9 cellular contexts compared by ENCODE assay signal in the genomic region with DNA sequence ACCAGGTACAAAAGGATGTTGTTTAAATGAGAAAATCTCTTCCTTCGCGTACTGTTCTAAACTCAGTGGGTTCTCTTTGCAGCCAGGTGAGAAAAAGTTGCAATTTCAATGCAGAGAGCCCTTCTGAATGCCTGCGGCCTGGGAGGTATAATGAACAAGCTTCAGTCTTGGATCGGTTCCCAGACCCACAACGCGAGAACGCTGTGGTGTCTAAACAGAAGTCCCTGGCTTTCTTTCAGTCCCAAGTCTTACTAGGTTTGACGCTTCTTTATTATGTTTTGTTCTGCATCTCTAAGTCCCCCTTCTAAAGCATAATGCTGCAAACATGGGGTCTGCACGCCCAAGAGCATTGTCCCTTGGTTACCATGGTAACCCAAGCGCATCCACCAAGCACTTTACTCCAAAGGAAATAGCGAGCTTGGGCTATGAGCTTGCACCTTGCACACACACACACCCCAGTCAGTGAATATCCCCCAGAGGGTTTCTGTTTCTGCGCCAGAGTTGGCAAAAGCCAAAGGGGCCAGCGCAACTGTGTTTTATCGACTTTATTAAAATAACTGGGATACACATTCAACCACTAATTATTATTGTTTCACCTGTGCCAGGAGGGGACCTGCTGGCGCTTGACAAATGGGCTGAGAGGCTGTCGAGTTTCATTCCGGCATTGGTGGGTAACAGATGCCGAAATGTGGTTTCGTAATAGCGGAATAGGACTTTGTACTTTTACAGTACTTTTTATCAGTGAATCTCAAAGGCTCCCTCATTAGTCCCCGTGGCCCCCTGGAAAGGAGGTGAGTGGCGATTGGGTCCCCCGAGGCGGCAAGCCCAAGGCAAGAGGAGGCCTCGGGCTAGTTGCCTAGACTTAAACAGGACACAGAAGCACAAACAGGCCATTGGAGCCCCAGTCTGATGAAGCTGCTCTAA.
DNase-seq lines count a peak whose midpoint lies in the region; ATAC-seq and TF ChIP-seq lines count a peak whose summit lies in the region.
"Had no signal": no experiment of that assay in that cellular context is flagged by ENCODE, and none has a peak within 500 bp of the region (broad histone marks: within the 10 kb centered on the region; RNA-seq: fewer than 3 reads in every experiment).

No MANE protein-coding gene starts in this region.

- peaks cover 3% of the 10 kb centered on the region for H3K27me3 ChIP-seq in lower lobe of right lung (ENCODE audit: low read depth)

- intact Hi-C loops in lower lobe of right lung (cut with DNase I) = no loop called here

- no peaks in the 10 kb centered on the region for H3K4me1 Mint-ChIP-seq in T-helper 2 cell treated with Interferon-gamma antibody and Interleukin-4, amounts not matched to agents 5 μg/mL and 100 μg/mL, for 36 hours (ENCODE audit: low read depth)

- no peak overlapping the region for H3K4me3 ChIP-seq in lower lobe of right lung

- no peak overlapping the region for H3K27ac ChIP-seq in lower lobe of right lung

- no peaks in the 10 kb centered on the region for H3K36me3 Mint-ChIP-seq in T-helper 2 cell treated with Interferon-gamma antibody and Interleukin-4, amounts not matched to agents 5 μg/mL and 100 μg/mL, for 36 hours (ENCODE audit: low read depth)

- H3K9me3 Mint-ChIP-seq in T-helper 2 cell treated with Interferon-gamma antibody and Interleukin-4, amounts not matched to agents 5 μg/mL and 100 μg/mL, for 36 hours = no peaks in the 10 kb centered on the region

- DNase-seq in Ammon's horn (ENCODE audit: low spot score) (peak; percentile 61), NCI-H1694 treated with DMSO at 0.1 percent for 48 hours (lab: John Stamatoyannopoulos, UW) (peak; percentile 59), amniotic epithelial cell (ENCODE audit: low read depth) (peak; percentile 64), lower lobe of right lung (peak; percentile 55), HCEC 1CT (no peak), activated gamma-delta T cell treated with Interleukin-2 at 50 U/mL for 16 hours (no peak), cerebellar nuclear complex (lab: John Stamatoyannopoulos, UW) (no peak)
- no peak for DNase-seq in T-helper 2 cell treated with Interferon-gamma antibody and Interleukin-4, amounts not matched to agents 5 μg/mL and 100 μg/mL, for 36 hours (ENCODE audit: low spot score)
- DNase-seq: effector CD8-positive, alpha-beta T cell had no signal

- no peak for TF ChIP-seq CTCF in lower lobe of right lung (IDR thresholded peaks at IDR 0.05)

- H3K4me1 ChIP-seq in lower lobe of right lung = no peaks in the 10 kb centered on the region

- peak; percentile 54 to 63 for ATAC-seq in lower lobe of right lung

- H3K4me3 Mint-ChIP-seq in T-helper 2 cell treated with Interferon-gamma antibody and Interleukin-4, amounts not matched to agents 5 μg/mL and 100 μg/mL, for 36 hours = no peak overlapping the region

- H3K36me3 ChIP-seq in lower lobe of right lung = no peaks in the 10 kb centered on the region

- no peaks in the 10 kb centered on the region for H3K9me3 ChIP-seq in lower lobe of right lung

- peaks cover 9% of the 10 kb centered on the region for H3K27me3 Mint-ChIP-seq in T-helper 2 cell treated with Interferon-gamma antibody and Interleukin-4, amounts not matched to agents 5 μg/mL and 100 μg/mL, for 36 hours (ENCODE audit: low read depth)

- H3K27ac Mint-ChIP-seq in T-helper 2 cell treated with Interferon-gamma antibody and Interleukin-4, amounts not matched to agents 5 μg/mL and 100 μg/mL, for 36 hours = no peak overlapping the region

Comparison
In these comparisons a context has a peak if more than half of its experiments do, and no peak if none do; other contexts are left out.
1. DNase-seq: peak in Ammon's horn (single experiment), NCI-H1694 treated with DMSO at 0.1 percent for 48 hours (single experiment), amniotic epithelial cell (single experiment) and lower lobe of right lung (single experiment); none in HCEC 1CT (single experiment), activated gamma-delta T cell treated with Interleukin-2 at 50 U/mL for 16 hours (single experiment), cerebellar nuclear complex (0 of 2) and T-helper 2 cell treated with Interferon-gamma antibody and Interleukin-4, amounts not matched to agents 5 μg/mL and 100 μg/mL, for 36 hours (single experiment).